Comparison of ENCODE assay signal across 10 cellular contexts in the genomic region with DNA sequence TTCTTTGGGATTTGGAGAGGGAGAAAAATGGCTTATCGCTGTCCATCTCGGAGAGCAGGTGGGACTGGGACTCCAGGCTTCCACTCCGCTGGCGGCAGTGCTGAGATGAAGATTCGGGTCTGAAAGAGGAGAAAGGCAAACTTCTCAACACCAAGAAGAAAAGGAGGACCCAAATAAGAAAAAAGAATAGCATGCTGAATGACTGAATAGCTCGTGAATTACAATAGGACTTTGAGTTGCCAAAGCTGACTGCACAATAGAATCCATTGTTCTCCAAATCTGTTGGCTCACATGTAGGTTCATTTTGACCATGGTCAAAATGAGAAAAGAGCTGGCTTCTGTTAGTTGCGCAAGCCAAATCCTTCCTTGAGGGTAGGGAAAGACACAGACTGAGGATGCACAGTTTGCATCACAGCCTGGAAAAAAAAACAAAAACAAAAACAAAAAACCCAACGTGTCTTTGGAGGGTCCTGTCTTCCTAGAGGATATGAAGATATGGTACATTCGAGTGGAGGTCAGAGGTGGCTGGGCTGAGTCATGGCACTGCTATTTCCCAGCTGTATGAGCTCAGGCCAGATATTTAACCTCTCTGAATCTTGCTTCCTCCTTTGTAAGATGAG. TPM values are rescaled to one million over a fixed set of nuclear protein-coding genes. Genes with fewer than 3 reads are reported as not detected.
DNase-seq lines count a peak whose midpoint lies in the region; ATAC-seq and TF ChIP-seq lines count a peak whose summit lies in the region.
"Had no signal": no experiment of that assay in that cellular context is flagged by ENCODE, and none has a peak within 500 bp of the region (broad histone marks: within the 10 kb centered on the region; RNA-seq: fewer than 3 reads in every experiment).

No MANE protein-coding gene starts in this region.

- in situ Hi-C loops in transverse colon (cut with MboI; ENCODE audit: low pct_ligation_motif_present in 1 of 4, low pct_unique_long_range_greater_than_20kb in 1 of 4, low sequenced_read_pairs in 3 of 4), result no loop called here

- ATAC-seq in left colon, result peak; percentile 46
- ATAC-seq in GM21390 (IDR thresholded peaks at IDR 0.05; ENCODE audit: unreplicated experiment), result no peak
- ATAC-seq in HG02759 (IDR thresholded peaks at IDR 0.05; ENCODE audit: unreplicated experiment), result no peak

- H3K4me1 ChIP-seq in transverse colon, result peaks cover 10 to 54% (median 31%) of the 10 kb centered on the region in 4 donors

- no peaks in the 10 kb centered on the region for H3K9me3 ChIP-seq in transverse colon

- no peaks in the 10 kb centered on the region for H3K27me3 ChIP-seq in transverse colon

- no peak overlapping the region for H3K4me3 ChIP-seq in transverse colon

- intact Hi-C loops in left colon (cut with DNase I, micrococcal nuclease) (no loop called here), transverse colon (cut with DNase I; ENCODE audit: low total_unique reads) (no loop called here)

- TF ChIP-seq CTCF in transverse colon (IDR thresholded peaks at IDR 0.05), result no peak

- TF ChIP-seq POLR2A in transverse colon (IDR thresholded peaks at IDR 0.05), result no peak

- WGBS in transverse colon (ENCODE audit: low coverage in 1 of 2), 2 donors, result 60 to 72% methylated on average over 5 to 9 of the region's 9 CpGs

- DNase-seq in M059J (ENCODE audit: low read depth) (peak; percentile 46), caudate nucleus (lab: John Stamatoyannopoulos, UW) (peak in 30 of 61 donors; percentile 2 to 72 (median 40)), left colon (no peak), transverse colon (peak; percentile 20), T-helper 9 cell (no peak)
- DNase-seq: kidney; NCI-H1048; stimulated activated CD4-positive, alpha-beta T cell treated with anti-CD3 and anti-CD28 coated beads, Interleukin-4, amount 100 ng/mL, for 24 hours had no signal

- peak overlapping the region; percentile 87 for H3K27ac ChIP-seq in caudate nucleus (ENCODE audit: low read depth, low read length)
- H3K27ac ChIP-seq in transverse colon, result peak overlapping the region; percentile 70 to 79 (median 76)

- no peak for TF ChIP-seq EP300 in transverse colon (IDR thresholded peaks at IDR 0.05; ENCODE audit: low read depth)

- peaks cover 0 to 6% (median 2%) of the 10 kb centered on the region in 4 donors for H3K36me3 ChIP-seq in transverse colon

RNA-seq across cellular contexts. Expression of a gene that starts 59.3 kb away (rescaled TPM):
- total RNA-seq in M059J (2014; rRNA removed; shearing (Covaris generic)), result not detected in 2 replicates
- total RNA-seq in left colon, result under 1 TPM in 1 of 2 donors, not detected in 1; 0.17 TPM
- under 1 TPM in 1 of 4 donors, not detected in 3; 0.27 TPM for total RNA-seq in transverse colon

Comparison
In these comparisons a context has a peak if more than half of its experiments do, and no peak if none do; other contexts are left out.
1. DNase-seq: peak in M059J (single experiment) and transverse colon (single experiment); none in left colon (0 of 2) and T-helper 9 cell (single experiment).